Comparison of ENCODE assay signal across 9 cellular contexts in genomic region chr6:2818593-2818992, GRCh38. TPM values are rescaled to one million over a fixed set of nuclear protein-coding genes. Genes with fewer than 3 reads are reported as not detected.
DNase-seq lines count a peak whose midpoint lies in the region; ATAC-seq and TF ChIP-seq lines count a peak whose summit lies in the region.
"Had no signal": no experiment of that assay in that cellular context is flagged by ENCODE, and none has a peak within 500 bp of the region (broad histone marks: within the 10 kb centered on the region; RNA-seq: fewer than 3 reads in every experiment).

No MANE protein-coding gene starts in this region.

- intact Hi-C loops in MCF 10A (cut with micrococcal nuclease) (loop anchor here (1.0 kb wide), 2 partner anchors 8 to 23 kb away; partner anchors contain the start of gene SERPINB1), posterior cingulate gyrus (cut with DNase I) (no loop called here)

- BruUV-seq in MCF 10A (replicated peaks; lab: Mats Ljungman, UMichigan): no TSS peak

- POLR2A ChIA-PET in MCF 10A (lab: Yijun Ruan, JAX): interaction anchor here (0.6 to 3.6 kb wide), 17 partner anchors 8 to 717 kb away, joined by 3 to 76 read pairs (median 6); partner anchors contain the start of genes SERPINB1 and WRNIP1

- DNase-seq in LHCN-M2 (ENCODE audit: low read depth) (peak; percentile 47), MCF 10A (ENCODE audit: unreplicated experiment) (no peak), iris pigment epithelial cell (ENCODE audit: low read depth) (peak; percentile 68), GM03348 (ENCODE audit: low spot score) (no peak), posterior cingulate gyrus (no peak), NCI-H2107 (lab: John Stamatoyannopoulos, UW) (no peak)
- DNase-seq in stimulated activated effector memory CD8-positive, alpha-beta T cell treated with anti-CD3 and anti-CD28 coated beads, Interleukin-12 subunit alpha, Interleukin-12 subunit beta, amount 100 ng/mL, for 72 hours (ENCODE audit: low spot score in 2 of 2): no peak
- no peak for DNase-seq in activated CD8-positive, alpha-beta memory T cell treated with anti-CD3 and anti-CD28 coated beads, Interleukin-2, amount 50 U/mL, for 4 hours
- DNase-seq: activated naive CD8-positive, alpha-beta T cell treated with anti-CD3 and anti-CD28 coated beads, Interleukin-2, amount 10 ng/mL, durations not matched to agents 7 days and 5 days had no signal

- no peak overlapping the region for H3K4me3 Mint-ChIP-seq in MCF 10A (ENCODE audit: unreplicated experiment)
- no peak overlapping the region for H3K4me3 Mint-ChIP-seq in stimulated activated effector memory CD8-positive, alpha-beta T cell treated with anti-CD3 and anti-CD28 coated beads, Interleukin-12 subunit alpha, Interleukin-12 subunit beta, amount 100 ng/mL, for 72 hours
- H3K4me3 Mint-ChIP-seq: activated naive CD8-positive, alpha-beta T cell treated with anti-CD3 and anti-CD28 coated beads, Interleukin-2, amount 10 ng/mL, durations not matched to agents 7 days and 5 days had no signal

- TF ChIP-seq CTCF in MCF 10A (IDR thresholded peaks at IDR 0.05; ENCODE audit: unreplicated experiment): no peak

- H3K27me3 Mint-ChIP-seq in MCF 10A (ENCODE audit: insufficient read depth, unreplicated experiment): no peaks in the 10 kb centered on the region

- peaks cover 28% of the 10 kb centered on the region for H3K4me1 Mint-ChIP-seq in MCF 10A (ENCODE audit: insufficient read depth, unreplicated experiment)
- H3K4me1 Mint-ChIP-seq in stimulated activated effector memory CD8-positive, alpha-beta T cell treated with anti-CD3 and anti-CD28 coated beads, Interleukin-12 subunit alpha, Interleukin-12 subunit beta, amount 100 ng/mL, for 72 hours: peaks cover 23% of the 10 kb centered on the region

- H3K27ac Mint-ChIP-seq in MCF 10A (ENCODE audit: low read depth, unreplicated experiment): peak overlapping the region; percentile 90
- H3K27ac Mint-ChIP-seq in stimulated activated effector memory CD8-positive, alpha-beta T cell treated with anti-CD3 and anti-CD28 coated beads, Interleukin-12 subunit alpha, Interleukin-12 subunit beta, amount 100 ng/mL, for 72 hours: no peak overlapping the region
- H3K27ac Mint-ChIP-seq: activated naive CD8-positive, alpha-beta T cell treated with anti-CD3 and anti-CD28 coated beads, Interleukin-2, amount 10 ng/mL, durations not matched to agents 7 days and 5 days had no signal

- peak; percentile 45 for ATAC-seq in stimulated activated effector memory CD8-positive, alpha-beta T cell treated with anti-CD3 and anti-CD28 coated beads, Interleukin-12 subunit alpha, Interleukin-12 subunit beta, amount 100 ng/mL, for 72 hours

- CTCF ChIA-PET in MCF 10A (lab: Yijun Ruan, JAX): interaction anchor here (0.6 to 2.6 kb wide), 5 partner anchors 16 to 274 kb away, joined by 3 to 9 read pairs (median 6); no protein-coding TSS in a partner anchor

- no peaks in the 10 kb centered on the region for H3K36me3 Mint-ChIP-seq in MCF 10A (ENCODE audit: insufficient read depth, unreplicated experiment)
- no peaks in the 10 kb centered on the region for H3K36me3 Mint-ChIP-seq in stimulated activated effector memory CD8-positive, alpha-beta T cell treated with anti-CD3 and anti-CD28 coated beads, Interleukin-12 subunit alpha, Interleukin-12 subunit beta, amount 100 ng/mL, for 72 hours

- H3K9me3 Mint-ChIP-seq in MCF 10A (ENCODE audit: unreplicated experiment): peaks cover 16% of the 10 kb centered on the region
- peaks cover 16% of the 10 kb centered on the region for H3K9me3 Mint-ChIP-seq in stimulated activated effector memory CD8-positive, alpha-beta T cell treated with anti-CD3 and anti-CD28 coated beads, Interleukin-12 subunit alpha, Interleukin-12 subunit beta, amount 100 ng/mL, for 72 hours

RNA-seq across cellular contexts. Expression of gene SERPINB1, which starts 23.1 kb away (rescaled TPM):
- total RNA-seq in LHCN-M2 (2014; rRNA removed) (13.0 and 18.9 TPM in 2 replicates), MCF 10A (2022) (20.8 and 28.0 TPM in 2 replicates)
- polyA plus RNA-seq in LHCN-M2 (2012): 17.3 TPM

RNA-seq across cellular contexts. Expression of gene WRNIP1, which starts 53.4 kb away (rescaled TPM):
- 66.4 and 75.0 TPM in 2 replicates for total RNA-seq in LHCN-M2 (2014; rRNA removed)
- 26.8 TPM for polyA plus RNA-seq in LHCN-M2 (2012)
- 33.4 and 44.8 TPM in 2 replicates for total RNA-seq in MCF 10A (2022)

Comparison
In these comparisons a context has a peak if more than half of its experiments do, and no peak if none do; other contexts are left out.
1. DNase-seq: peak in LHCN-M2 (single experiment) and iris pigment epithelial cell (single experiment); none in MCF 10A (single experiment), stimulated activated effector memory CD8-positive, alpha-beta T cell treated with anti-CD3 and anti-CD28 coated beads, Interleukin-12 subunit alpha, Interleukin-12 subunit beta, amount 100 ng/mL, for 72 hours (0 of 2), activated CD8-positive, alpha-beta memory T cell treated with anti-CD3 and anti-CD28 coated beads, Interleukin-2, amount 50 U/mL, for 4 hours (single experiment), GM03348 (single experiment), posterior cingulate gyrus (0 of 10) and NCI-H2107 (single experiment).